9 cellular contexts compared by ENCODE assay signal in the genomic region with DNA sequence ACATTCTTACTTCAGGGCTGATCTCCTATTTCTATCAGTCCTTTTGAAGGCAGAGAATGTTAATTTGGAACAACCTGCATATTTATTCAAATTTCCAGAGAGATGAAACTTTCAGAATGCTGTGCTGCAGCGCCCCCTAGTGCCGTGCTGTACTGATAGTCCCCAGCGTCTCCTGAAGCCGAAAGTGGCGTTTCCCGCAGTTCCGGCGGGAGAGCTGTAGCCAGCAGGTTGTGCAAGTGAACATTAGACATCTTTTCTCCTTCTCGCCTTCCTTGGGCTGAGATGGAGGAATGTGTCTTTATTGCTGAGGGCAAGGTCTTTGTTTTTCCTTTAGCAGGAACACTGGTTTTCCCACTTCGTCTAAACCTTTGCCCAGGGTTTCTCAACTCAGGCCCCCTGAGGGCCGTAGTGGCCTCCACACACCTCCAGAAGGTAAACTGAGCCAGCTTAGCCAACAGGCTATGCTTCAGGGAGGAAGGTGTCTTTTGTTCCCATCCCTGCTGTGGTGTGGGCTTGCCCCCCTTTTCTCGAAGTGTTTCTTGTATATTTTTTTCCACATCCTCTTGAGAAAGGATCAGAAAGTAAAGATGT. TPM values are rescaled to one million over a fixed set of nuclear protein-coding genes. Genes with fewer than 3 reads are reported as not detected.
A peak's percentile ranks its signal among the peaks of the same experiment; 100 is the strongest.
DNase-seq lines count a peak whose midpoint lies in the region; ATAC-seq, FAIRE-seq and TF ChIP-seq lines count a peak whose summit lies in the region.
"Had no signal": no experiment of that assay in that cellular context is flagged by ENCODE, and none has a peak within 500 bp of the region (broad histone marks: within the 10 kb centered on the region; RNA-seq: fewer than 3 reads in every experiment).

No MANE protein-coding gene starts in this region.

- no peak overlapping the region for H3K56ac ChIP-seq in H9 (ENCODE audit: insufficient read length, low read depth, low read length)

- H3K4me3 Mint-ChIP-seq in H9: peak overlapping the region in 1 of 2 experiments; percentile 57; a peak in 1 of 5 replicates

- peaks cover 0 to 7% of the 10 kb centered on the region in 2 experiments for H3K36me3 ChIP-seq in keratinocyte (ENCODE audit: control insufficient read depth in 2 of 2, extremely low read depth in 1 of 2, insufficient read depth in 2 of 2, low read length in 2 of 2)

- no peak overlapping the region for H3T11ph ChIP-seq in H9 (ENCODE audit: low read length)

- H2BK5ac ChIP-seq in H9 (ENCODE audit: insufficient read length, low read length): no peak overlapping the region

- H2AFZ ChIP-seq in H9 (ENCODE audit: low read length) (no peak overlapping the region), keratinocyte (ENCODE audit: control insufficient read depth, low read length) (no peak overlapping the region)

- TF ChIP-seq CTCF in H9 (conservative IDR thresholded peaks at IDR 0.05): peak; percentile 99
- peak; percentile 89 to 98 (median 92) for TF ChIP-seq CTCF in keratinocyte (optimal IDR thresholded peaks at IDR 0.05 in 1 of 3, IDR thresholded peaks at IDR 0.05 in 1 of 3, conservative IDR thresholded peaks at IDR 0.05 in 1 of 3; ENCODE audit: extremely low read depth in 1 of 3, insufficient read depth in 2 of 3, low read length in 3 of 3)

- dilution Hi-C loops in keratinocyte (cut with MboI; ENCODE audit: extremely low pct_ligation_motif_present, low sequenced_read_pairs): no loop called here

- H3K9ac ChIP-seq in H9 (ENCODE audit: extremely low read depth, insufficient read length, low read length): no peak overlapping the region
- H3K9ac ChIP-seq in keratinocyte (ENCODE audit: control insufficient read depth, extremely low read depth, insufficient read depth, low read length): peak overlapping the region; percentile 30

- no peak overlapping the region for H2BK15ac ChIP-seq in H9 (ENCODE audit: low read depth, low read length)

- H2BK20ac ChIP-seq in H9 (ENCODE audit: low read depth, low read length, poor library complexity, severe bottlenecking): no peak overlapping the region

- H3K27ac ChIP-seq in H9 (ENCODE audit: insufficient read length, low read depth, low read length) (no peak overlapping the region), keratinocyte (ENCODE audit: control insufficient read depth, insufficient read depth, low read length) (peak overlapping the region; percentile 5)

- H3K27me3 ChIP-seq in H9 (ENCODE audit: insufficient read depth, low read length) (no peaks in the 10 kb centered on the region), keratinocyte (ENCODE audit: control insufficient read depth, extremely low read depth, insufficient read depth, low read length) (no peaks in the 10 kb centered on the region)

- no peak overlapping the region for H3K4me3 ChIP-seq in keratinocyte (ENCODE audit: control insufficient read depth in 2 of 3, extremely low read depth in 1 of 3, insufficient read depth in 2 of 3, low read depth in 1 of 3, low read length in 3 of 3)

- in situ Hi-C loops in Caki2 (cut with HindIII; ENCODE audit: low pct_unique_long_range_greater_than_20kb, low sequenced_read_pairs): no loop called here

- no peaks in the 10 kb centered on the region for H3K27me3 Mint-ChIP-seq in H9 (ENCODE audit: low read depth)

- H3K18ac ChIP-seq in H9 (ENCODE audit: insufficient read length, low read depth, low read length): peak overlapping the region; percentile 50

- H4K5ac ChIP-seq in H9 (ENCODE audit: insufficient read length, low read depth, low read length): no peak overlapping the region

- H3K27ac Mint-ChIP-seq in H9: peak overlapping the region; percentile 66 to 97 (median 91); a peak in 4 of 7 replicates

- H3K4me1 Mint-ChIP-seq in H9: peaks cover 68 to 81% of the 10 kb centered on the region in 2 experiments

- no peaks in the 10 kb centered on the region for H3K9me3 Mint-ChIP-seq in H9

- peak overlapping the region; percentile 53 for H2BK12ac ChIP-seq in H9 (ENCODE audit: insufficient read length, low read depth, low read length)

- H4K20me1 ChIP-seq in H9 (ENCODE audit: control insufficient read depth, insufficient read depth, insufficient read length): no peaks in the 10 kb centered on the region
- H4K20me1 ChIP-seq in keratinocyte (ENCODE audit: control insufficient read depth, extremely low read depth, insufficient read depth, low read length): peaks cover 20% of the 10 kb centered on the region

- peaks cover 13% of the 10 kb centered on the region; the same call in 1 of the 2 replicates for H3K4me1 ChIP-seq in H9 (ENCODE audit: insufficient read depth, low read length)
- H3K4me1 ChIP-seq in keratinocyte (ENCODE audit: control insufficient read depth, extremely low read depth, insufficient read depth, low read length): peaks cover 43% of the 10 kb centered on the region

- peaks cover 0 to 10% (median 2%) of the 10 kb centered on the region in 3 experiments; a peak in 5 of 7 replicates for H3K36me3 Mint-ChIP-seq in H9 (ENCODE audit: insufficient read depth in 1 of 3, low read depth in 3 of 3)

- no CpG with 5 or more reads among the region's 12 CpGs for WGBS in H9 (ENCODE audit: extremely low coverage, insufficient read length, low lambda C conversion rate)

- no peak overlapping the region for H4K8ac ChIP-seq in H9 (replicated peaks; ENCODE audit: insufficient read length, low read depth, low read length)

- peak overlapping the region; percentile 22 for H3K4me2 ChIP-seq in H9 (ENCODE audit: insufficient read depth, insufficient read length, low read length)
- H3K4me2 ChIP-seq in keratinocyte (ENCODE audit: control insufficient read depth, extremely low read depth, insufficient read depth, low read depth, low read length): peak overlapping the region; percentile 59

- no peak overlapping the region for H3K14ac ChIP-seq in H9 (ENCODE audit: insufficient read depth, low read length)

- DNase-seq in Caki2 (ENCODE audit: low read depth): peak; percentile 70
- peak; percentile 79 for DNase-seq in H9
- peak; percentile 79 for DNase-seq in NCI-H2227 (lab: John Stamatoyannopoulos, UW; ENCODE audit: unreplicated experiment)
- DNase-seq in central memory CD4-positive, alpha-beta T cell: peak; percentile 69
- no peak for DNase-seq in keratinocyte (ENCODE audit: low read depth, low spot score)
- peak; percentile 79 for DNase-seq in stimulated activated CD4-positive, alpha-beta T cell treated with anti-CD3 and anti-CD28 coated beads, Interleukin-12 subunit alpha, Interleukin-12 subunit beta, amount 100 ng/mL, for 4 hours

- no peak overlapping the region for H3K23ac ChIP-seq in H9 (ENCODE audit: insufficient read length, low read depth, low read length)

- peak; percentile 71 for FAIRE-seq in keratinocyte (lab: Jason Lieb, UNC)
- FAIRE-seq: colon had no signal

- H3K23me2 ChIP-seq in H9 (ENCODE audit: insufficient read length, low read depth, low read length, poor library complexity, severe bottlenecking): no peaks in the 10 kb centered on the region

- H3K9me3 ChIP-seq in H9 (ENCODE audit: control insufficient read depth, low read depth, low read length) (no peaks in the 10 kb centered on the region), keratinocyte (ENCODE audit: control insufficient read depth, low read depth, low read length) (no peaks in the 10 kb centered on the region)

- H3K4ac ChIP-seq in H9 (ENCODE audit: low read depth, low read length): no peak overlapping the region

- peaks cover 2% of the 10 kb centered on the region for H3K9me1 ChIP-seq in keratinocyte (ENCODE audit: control insufficient read depth, extremely low read depth, insufficient read depth, low read length)

- H3K79me2 ChIP-seq in H9 (ENCODE audit: insufficient read depth, low read length) (peaks cover 43% of the 10 kb centered on the region; the same call in 1 of the 2 replicates), keratinocyte (ENCODE audit: control insufficient read depth, insufficient read depth, low read length) (peaks cover 89% of the 10 kb centered on the region)

- peak; percentile 55 to 61 for ATAC-seq in activated CD4-positive, CD25-positive, alpha-beta regulatory T cell treated with anti-CD3 and anti-CD28 coated beads, Interleukin-2, amount 50 U/mL, for 24 hours
- ATAC-seq in HG03565 (IDR thresholded peaks at IDR 0.05; ENCODE audit: unreplicated experiment): no peak

- no peak overlapping the region for H4K91ac ChIP-seq in H9 (ENCODE audit: insufficient read length, low read depth, low read length)

- peaks cover 8% of the 10 kb centered on the region for H3K79me1 ChIP-seq in H9 (ENCODE audit: insufficient read depth, low read depth, low read length, poor library complexity, severe bottlenecking)

- no peak overlapping the region for H2AK5ac ChIP-seq in H9 (ENCODE audit: insufficient read length, low read length)

- no peak overlapping the region for H2BK120ac ChIP-seq in H9 (ENCODE audit: low read depth, low read length, poor library complexity, severe bottlenecking)

RNA-seq across cellular contexts. Expression of a gene that starts 26.4 kb away (rescaled TPM):
- 45.3 and 57.0 TPM in 2 replicates for total RNA-seq in Caki2 (2014; rRNA removed; shearing (Covaris generic); ENCODE audit: low replicate concordance)
- 203 and 205 TPM in 2 replicates for total RNA-seq in H9 (2021)
- 75.4 to 92.0 TPM (median 79.3 TPM) in 3 replicates for polyA plus RNA-seq in keratinocyte
- 39.3 TPM for polyA plus RNA-seq in keratinocyte (2011; ENCODE audit: low read depth)
- 58.0 and 63.5 TPM in 2 replicates for polyA plus RNA-seq in keratinocyte (2011; cell fraction: cytosol; rRNA removed)
- 76.7 and 89.7 TPM in 2 replicates for polyA plus RNA-seq in keratinocyte (2011; cell fraction: nucleus; rRNA removed)
- 47.6 and 78.5 TPM in 2 replicates for polyA plus RNA-seq in keratinocyte (2012; ENCODE audit: low replicate concordance)
- 213 to 474 TPM (median 267 TPM) in 3 replicates for polyA minus RNA-seq in keratinocyte
- polyA minus RNA-seq in keratinocyte (2011; cell fraction: cytosol; rRNA and poly(A)+ RNA removed): 76.7 TPM
- 61.2 and 107 TPM in 2 replicates for polyA minus RNA-seq in keratinocyte (2011; cell fraction: nucleus; rRNA and poly(A)+ RNA removed)
